ENCODE assay signal across 1 cellular context in the genomic region with DNA sequence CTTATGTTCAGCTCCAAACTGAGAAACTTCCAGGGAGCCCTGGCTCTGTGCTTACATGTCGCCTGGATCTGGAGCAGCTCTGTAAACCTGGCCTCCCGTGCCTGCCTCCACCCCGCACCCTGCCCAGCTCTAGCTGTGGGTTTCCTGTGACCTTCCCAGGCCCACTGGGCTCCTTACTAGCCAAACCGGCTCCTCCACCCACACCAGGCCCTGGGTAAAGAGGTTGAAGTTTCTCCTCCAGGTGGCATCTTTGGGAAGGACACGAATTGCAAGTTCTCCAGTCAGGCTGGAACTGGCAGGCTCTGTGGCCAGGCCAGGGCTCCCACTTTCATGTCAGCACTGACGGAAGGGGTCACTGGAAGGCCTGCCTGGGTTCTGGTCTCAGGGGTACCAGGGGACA.
TF ChIP-seq lines count a peak whose summit lies in the region.

No MANE protein-coding gene starts in this region.

TF ChIP-seq in WTC11, 78 proteins besides CTCF, POLR2A, EP300 and RAD21 (continued from another document):
- TF ChIP-seq GABPB1 (CRISPR knock-in tag; IDR thresholded peaks at IDR 0.05) (no peak), ZNF423 (CRISPR knock-in tag; IDR thresholded peaks at IDR 0.05) (no peak), OVOL2 (CRISPR knock-in tag; IDR thresholded peaks at IDR 0.05; ENCODE audit: borderline replicate concordance) (no peak), TEAD4 (CRISPR knock-in tag; IDR thresholded peaks at IDR 0.05) (no peak), ETV6 (CRISPR knock-in tag; IDR thresholded peaks at IDR 0.05) (no peak)
TF ChIP-seq in WTC11: peak in this region for 0.
